1 cellular context compared by ENCODE assay signal in the genomic region with DNA sequence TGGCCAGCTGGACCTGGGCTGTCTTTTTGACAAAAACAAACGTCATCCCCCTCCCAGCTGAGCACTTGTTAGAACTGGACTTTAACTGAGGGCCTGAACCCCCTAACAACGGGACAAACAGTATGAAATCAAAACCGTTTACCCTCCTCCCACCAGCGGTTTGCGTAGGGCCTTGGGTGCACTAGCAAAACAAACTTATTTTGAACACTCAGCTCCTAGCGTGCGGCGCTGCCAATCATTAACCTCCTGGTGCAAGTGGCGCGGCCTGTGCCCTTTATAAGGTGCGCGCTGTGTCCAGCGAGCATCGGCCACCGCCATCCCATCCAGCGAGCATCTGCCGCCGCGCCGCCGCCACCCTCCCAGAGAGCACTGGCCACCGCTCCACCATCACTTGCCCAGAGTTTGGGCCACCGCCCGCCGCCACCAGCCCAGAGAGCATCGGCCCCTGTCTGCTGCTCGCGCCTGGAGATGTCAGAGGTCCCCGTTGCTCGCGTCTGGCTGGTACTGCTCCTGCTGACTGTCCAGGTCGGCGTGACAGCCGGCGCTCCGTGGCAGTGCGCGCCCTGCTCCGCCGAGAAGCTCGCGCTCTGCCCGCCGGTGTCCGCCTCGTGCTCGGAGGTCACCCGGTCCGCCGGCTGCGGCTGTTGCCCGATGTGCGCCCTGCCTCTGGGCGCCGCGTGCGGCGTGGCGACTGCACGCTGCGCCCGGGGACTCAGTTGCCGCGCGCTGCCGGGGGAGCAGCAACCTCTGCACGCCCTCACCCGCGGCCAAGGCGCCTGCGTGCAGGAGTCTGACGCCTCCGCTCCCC.
TF ChIP-seq lines count a peak whose summit lies in the region.

A gene (plus strand): TSS at position 304 of the 808 bp plus-strand sequence. CDS start 165 bp downstream, at position 469.

TF ChIP-seq in HepG2, 621 proteins besides CTCF, POLR2A, EP300 and RAD21 (continued from another document and continues in another):
- TF ChIP-seq, protein P1, sequence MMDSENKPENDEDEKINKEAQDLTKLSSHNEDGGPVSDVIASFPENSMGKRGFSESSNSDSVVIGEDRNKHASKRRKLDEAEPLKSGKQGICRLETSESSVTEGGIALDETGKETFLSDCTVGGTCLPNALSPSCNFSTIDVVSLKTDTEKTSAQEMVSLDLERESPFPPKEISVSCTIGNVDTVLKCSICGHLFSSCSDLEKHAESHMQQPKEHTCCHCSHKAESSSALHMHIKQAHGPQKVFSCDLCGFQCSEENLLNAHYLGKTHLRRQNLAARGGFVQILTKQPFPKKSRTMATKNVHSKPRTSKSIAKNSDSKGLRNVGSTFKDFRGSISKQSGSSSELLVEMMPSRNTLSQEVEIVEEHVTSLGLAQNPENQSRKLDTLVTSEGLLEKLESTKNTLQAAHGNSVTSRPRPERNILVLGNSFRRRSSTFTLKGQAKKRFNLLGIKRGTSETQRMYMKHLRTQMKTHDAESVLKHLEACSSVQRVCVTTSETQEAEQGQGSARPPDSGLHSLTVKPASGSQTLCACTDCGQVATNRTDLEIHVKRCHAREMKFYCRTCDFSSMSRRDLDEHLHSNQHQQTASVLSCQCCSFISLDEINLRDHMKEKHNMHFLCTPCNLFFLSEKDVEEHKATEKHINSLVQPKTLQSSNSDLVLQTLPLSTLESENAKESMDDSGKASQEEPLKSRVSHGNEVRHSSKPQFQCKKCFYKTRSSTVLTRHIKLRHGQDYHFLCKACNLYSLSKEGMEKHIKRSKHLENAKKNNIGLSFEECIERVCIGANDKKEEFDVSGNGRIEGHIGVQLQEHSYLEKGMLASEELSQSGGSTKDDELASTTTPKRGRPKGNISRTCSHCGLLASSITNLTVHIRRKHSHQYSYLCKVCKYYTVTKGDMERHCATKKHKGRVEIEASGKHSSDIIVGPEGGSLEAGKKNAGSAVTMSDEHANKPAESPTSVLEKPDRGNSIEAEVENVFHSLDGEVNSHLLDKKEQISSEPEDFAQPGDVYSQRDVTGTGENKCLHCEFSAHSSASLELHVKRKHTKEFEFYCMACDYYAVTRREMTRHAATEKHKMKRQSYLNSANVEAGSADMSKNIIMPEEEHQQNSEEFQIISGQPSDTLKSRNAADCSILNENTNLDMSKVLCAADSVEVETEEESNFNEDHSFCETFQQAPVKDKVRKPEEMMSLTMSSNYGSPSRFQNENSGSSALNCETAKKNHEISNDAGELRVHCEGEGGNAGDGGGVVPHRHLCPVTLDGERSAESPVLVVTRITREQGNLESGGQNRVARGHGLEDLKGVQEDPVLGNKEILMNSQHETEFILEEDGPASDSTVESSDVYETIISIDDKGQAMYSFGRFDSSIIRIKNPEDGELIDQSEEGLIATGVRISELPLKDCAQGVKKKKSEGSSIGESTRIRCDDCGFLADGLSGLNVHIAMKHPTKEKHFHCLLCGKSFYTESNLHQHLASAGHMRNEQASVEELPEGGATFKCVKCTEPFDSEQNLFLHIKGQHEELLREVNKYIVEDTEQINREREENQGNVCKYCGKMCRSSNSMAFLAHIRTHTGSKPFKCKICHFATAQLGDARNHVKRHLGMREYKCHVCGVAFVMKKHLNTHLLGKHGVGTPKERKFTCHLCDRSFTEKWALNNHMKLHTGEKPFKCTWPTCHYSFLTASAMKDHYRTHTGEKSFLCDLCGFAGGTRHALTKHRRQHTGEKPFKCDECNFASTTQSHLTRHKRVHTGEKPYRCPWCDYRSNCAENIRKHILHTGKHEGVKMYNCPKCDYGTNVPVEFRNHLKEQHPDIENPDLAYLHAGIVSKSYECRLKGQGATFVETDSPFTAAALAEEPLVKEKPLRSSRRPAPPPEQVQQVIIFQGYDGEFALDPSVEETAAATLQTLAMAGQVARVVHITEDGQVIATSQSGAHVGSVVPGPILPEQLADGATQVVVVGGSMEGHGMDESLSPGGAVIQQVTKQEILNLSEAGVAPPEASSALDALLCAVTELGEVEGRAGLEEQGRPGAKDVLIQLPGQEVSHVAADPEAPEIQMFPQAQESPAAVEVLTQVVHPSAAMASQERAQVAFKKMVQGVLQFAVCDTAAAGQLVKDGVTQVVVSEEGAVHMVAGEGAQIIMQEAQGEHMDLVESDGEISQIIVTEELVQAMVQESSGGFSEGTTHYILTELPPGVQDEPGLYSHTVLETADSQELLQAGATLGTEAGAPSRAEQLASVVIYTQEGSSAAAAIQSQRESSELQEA (CRISPR knock-in tag; IDR thresholded peaks at IDR 0.05; ENCODE audit: not compliant biosample characterization), result no peak
- peak; percentile 92 for TF ChIP-seq ZNF567 (CRISPR knock-in tag; IDR thresholded peaks at IDR 0.05; ENCODE audit: borderline replicate concordance)
- TF ChIP-seq, protein P2, sequence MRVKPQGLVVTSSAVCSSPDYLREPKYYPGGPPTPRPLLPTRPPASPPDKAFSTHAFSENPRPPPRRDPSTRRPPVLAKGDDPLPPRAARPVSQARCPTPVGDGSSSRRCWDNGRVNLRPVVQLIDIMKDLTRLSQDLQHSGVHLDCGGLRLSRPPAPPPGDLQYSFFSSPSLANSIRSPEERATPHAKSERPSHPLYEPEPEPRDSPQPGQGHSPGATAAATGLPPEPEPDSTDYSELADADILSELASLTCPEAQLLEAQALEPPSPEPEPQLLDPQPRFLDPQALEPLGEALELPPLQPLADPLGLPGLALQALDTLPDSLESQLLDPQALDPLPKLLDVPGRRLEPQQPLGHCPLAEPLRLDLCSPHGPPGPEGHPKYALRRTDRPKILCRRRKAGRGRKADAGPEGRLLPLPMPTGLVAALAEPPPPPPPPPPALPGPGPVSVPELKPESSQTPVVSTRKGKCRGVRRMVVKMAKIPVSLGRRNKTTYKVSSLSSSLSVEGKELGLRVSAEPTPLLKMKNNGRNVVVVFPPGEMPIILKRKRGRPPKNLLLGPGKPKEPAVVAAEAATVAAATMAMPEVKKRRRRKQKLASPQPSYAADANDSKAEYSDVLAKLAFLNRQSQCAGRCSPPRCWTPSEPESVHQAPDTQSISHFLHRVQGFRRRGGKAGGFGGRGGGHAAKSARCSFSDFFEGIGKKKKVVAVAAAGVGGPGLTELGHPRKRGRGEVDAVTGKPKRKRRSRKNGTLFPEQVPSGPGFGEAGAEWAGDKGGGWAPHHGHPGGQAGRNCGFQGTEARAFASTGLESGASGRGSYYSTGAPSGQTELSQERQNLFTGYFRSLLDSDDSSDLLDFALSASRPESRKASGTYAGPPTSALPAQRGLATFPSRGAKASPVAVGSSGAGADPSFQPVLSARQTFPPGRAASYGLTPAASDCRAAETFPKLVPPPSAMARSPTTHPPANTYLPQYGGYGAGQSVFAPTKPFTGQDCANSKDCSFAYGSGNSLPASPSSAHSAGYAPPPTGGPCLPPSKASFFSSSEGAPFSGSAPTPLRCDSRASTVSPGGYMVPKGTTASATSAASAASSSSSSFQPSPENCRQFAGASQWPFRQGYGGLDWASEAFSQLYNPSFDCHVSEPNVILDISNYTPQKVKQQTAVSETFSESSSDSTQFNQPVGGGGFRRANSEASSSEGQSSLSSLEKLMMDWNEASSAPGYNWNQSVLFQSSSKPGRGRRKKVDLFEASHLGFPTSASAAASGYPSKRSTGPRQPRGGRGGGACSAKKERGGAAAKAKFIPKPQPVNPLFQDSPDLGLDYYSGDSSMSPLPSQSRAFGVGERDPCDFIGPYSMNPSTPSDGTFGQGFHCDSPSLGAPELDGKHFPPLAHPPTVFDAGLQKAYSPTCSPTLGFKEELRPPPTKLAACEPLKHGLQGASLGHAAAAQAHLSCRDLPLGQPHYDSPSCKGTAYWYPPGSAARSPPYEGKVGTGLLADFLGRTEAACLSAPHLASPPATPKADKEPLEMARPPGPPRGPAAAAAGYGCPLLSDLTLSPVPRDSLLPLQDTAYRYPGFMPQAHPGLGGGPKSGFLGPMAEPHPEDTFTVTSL (CRISPR knock-in tag; IDR thresholded peaks at IDR 0.05; ENCODE audit: borderline replicate concordance), result peak; percentile 28
- peak; percentile 75 for TF ChIP-seq ZNF335 (CRISPR knock-in tag; IDR thresholded peaks at IDR 0.05)
- peak; percentile 76 for TF ChIP-seq FOXA3 (CRISPR knock-in tag; IDR thresholded peaks at IDR 0.05)
- TF ChIP-seq, protein P3, sequence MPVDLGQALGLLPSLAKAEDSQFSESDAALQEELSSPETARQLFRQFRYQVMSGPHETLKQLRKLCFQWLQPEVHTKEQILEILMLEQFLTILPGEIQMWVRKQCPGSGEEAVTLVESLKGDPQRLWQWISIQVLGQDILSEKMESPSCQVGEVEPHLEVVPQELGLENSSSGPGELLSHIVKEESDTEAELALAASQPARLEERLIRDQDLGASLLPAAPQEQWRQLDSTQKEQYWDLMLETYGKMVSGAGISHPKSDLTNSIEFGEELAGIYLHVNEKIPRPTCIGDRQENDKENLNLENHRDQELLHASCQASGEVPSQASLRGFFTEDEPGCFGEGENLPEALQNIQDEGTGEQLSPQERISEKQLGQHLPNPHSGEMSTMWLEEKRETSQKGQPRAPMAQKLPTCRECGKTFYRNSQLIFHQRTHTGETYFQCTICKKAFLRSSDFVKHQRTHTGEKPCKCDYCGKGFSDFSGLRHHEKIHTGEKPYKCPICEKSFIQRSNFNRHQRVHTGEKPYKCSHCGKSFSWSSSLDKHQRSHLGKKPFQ (CRISPR knock-in tag; IDR thresholded peaks at IDR 0.05; ENCODE audit: insufficient replicate concordance), result peak; percentile 92
- TF ChIP-seq MIXL1 (CRISPR knock-in tag; IDR thresholded peaks at IDR 0.05), result peak; percentile 80
- TF ChIP-seq PHF21A (CRISPR knock-in tag; IDR thresholded peaks at IDR 0.05), result peak; percentile 95
- peak; percentile 72; the same call in 1 of the 2 replicates for TF ChIP-seq JUNB (CRISPR knock-in tag; IDR thresholded peaks at IDR 0.05; ENCODE audit: borderline replicate concordance)
- TF ChIP-seq ZNF879 (CRISPR knock-in tag; IDR thresholded peaks at IDR 0.05), result peak; percentile 85
- TF ChIP-seq, protein P4, sequence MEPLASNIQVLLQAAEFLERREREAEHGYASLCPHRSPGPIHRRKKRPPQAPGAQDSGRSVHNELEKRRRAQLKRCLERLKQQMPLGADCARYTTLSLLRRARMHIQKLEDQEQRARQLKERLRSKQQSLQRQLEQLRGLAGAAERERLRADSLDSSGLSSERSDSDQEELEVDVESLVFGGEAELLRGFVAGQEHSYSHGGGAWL (CRISPR knock-in tag; IDR thresholded peaks at IDR 0.05), result peak; percentile 89
- TF ChIP-seq PTBP1 (IDR thresholded peaks at IDR 0.05; ENCODE audit: low read depth, low read length, poor library complexity, severe bottlenecking), result no peak
- TF ChIP-seq SMYD3 (CRISPR knock-in tag; IDR thresholded peaks at IDR 0.05), result peak; percentile 85; the same call in 1 of the 2 replicates
- peak; percentile 87 for TF ChIP-seq HOXA3 (CRISPR knock-in tag; IDR thresholded peaks at IDR 0.05)
- TF ChIP-seq ZFP36L1 (CRISPR knock-in tag; IDR thresholded peaks at IDR 0.05), result peak; percentile 84
- TF ChIP-seq PHB2 (IDR thresholded peaks at IDR 0.05; ENCODE audit: partially characterized antibody), result no peak
- TF ChIP-seq, protein P5, sequence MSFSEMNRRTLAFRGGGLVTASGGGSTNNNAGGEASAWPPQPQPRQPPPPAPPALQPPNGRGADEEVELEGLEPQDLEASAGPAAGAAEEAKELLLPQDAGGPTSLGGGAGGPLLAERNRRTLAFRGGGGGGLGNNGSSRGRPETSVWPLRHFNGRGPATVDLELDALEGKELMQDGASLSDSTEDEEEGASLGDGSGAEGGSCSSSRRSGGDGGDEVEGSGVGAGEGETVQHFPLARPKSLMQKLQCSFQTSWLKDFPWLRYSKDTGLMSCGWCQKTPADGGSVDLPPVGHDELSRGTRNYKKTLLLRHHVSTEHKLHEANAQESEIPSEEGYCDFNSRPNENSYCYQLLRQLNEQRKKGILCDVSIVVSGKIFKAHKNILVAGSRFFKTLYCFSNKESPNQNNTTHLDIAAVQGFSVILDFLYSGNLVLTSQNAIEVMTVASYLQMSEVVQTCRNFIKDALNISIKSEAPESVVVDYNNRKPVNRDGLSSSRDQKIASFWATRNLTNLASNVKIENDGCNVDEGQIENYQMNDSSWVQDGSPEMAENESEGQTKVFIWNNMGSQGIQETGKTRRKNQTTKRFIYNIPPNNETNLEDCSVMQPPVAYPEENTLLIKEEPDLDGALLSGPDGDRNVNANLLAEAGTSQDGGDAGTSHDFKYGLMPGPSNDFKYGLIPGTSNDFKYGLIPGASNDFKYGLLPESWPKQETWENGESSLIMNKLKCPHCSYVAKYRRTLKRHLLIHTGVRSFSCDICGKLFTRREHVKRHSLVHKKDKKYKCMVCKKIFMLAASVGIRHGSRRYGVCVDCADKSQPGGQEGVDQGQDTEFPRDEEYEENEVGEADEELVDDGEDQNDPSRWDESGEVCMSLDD (CRISPR knock-in tag; IDR thresholded peaks at IDR 0.05; ENCODE audit: borderline replicate concordance), result peak; percentile 83
- TF ChIP-seq SP4 (CRISPR knock-in tag; IDR thresholded peaks at IDR 0.05), result peak; percentile 83
- TF ChIP-seq, protein P6, sequence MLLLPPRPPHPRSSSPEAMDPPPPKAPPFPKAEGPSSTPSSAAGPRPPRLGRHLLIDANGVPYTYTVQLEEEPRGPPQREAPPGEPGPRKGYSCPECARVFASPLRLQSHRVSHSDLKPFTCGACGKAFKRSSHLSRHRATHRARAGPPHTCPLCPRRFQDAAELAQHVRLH (CRISPR knock-in tag; IDR thresholded peaks at IDR 0.05; ENCODE audit: borderline replicate concordance, low read depth), result no peak
- TF ChIP-seq ZNF496 (CRISPR knock-in tag; IDR thresholded peaks at IDR 0.05; ENCODE audit: insufficient replicate concordance), result no peak
- peak; percentile 43; the same call in 1 of the 2 replicates for TF ChIP-seq KMT2B (CRISPR knock-in tag; IDR thresholded peaks at IDR 0.05)
- peak; percentile 95 for TF ChIP-seq BRCA1 (CRISPR knock-in tag; IDR thresholded peaks at IDR 0.05)
- TF ChIP-seq ZNF160 (CRISPR knock-in tag; IDR thresholded peaks at IDR 0.05), result peak; percentile 96
- peak; percentile 63; the same call in 1 of the 2 replicates for TF ChIP-seq ZBTB21 (CRISPR knock-in tag; IDR thresholded peaks at IDR 0.05)
- TF ChIP-seq ARNT2 (CRISPR knock-in tag; IDR thresholded peaks at IDR 0.05; ENCODE audit: low read depth), result peak; percentile 85
- TF ChIP-seq, protein P7, sequence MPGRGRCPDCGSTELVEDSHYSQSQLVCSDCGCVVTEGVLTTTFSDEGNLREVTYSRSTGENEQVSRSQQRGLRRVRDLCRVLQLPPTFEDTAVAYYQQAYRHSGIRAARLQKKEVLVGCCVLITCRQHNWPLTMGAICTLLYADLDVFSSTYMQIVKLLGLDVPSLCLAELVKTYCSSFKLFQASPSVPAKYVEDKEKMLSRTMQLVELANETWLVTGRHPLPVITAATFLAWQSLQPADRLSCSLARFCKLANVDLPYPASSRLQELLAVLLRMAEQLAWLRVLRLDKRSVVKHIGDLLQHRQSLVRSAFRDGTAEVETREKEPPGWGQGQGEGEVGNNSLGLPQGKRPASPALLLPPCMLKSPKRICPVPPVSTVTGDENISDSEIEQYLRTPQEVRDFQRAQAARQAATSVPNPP (CRISPR knock-in tag; IDR thresholded peaks at IDR 0.05), result no peak
- TF ChIP-seq ZNF564 (CRISPR knock-in tag; IDR thresholded peaks at IDR 0.05), result peak; percentile 95; the same call in 1 of the 2 replicates
- no peak; the same call in 1 of the 2 replicates for TF ChIP-seq KDM5A (IDR thresholded peaks at IDR 0.05; ENCODE audit: borderline replicate concordance, low read length)
- TF ChIP-seq XBP1 (CRISPR knock-in tag; IDR thresholded peaks at IDR 0.05), result 0 out of 2 replicates have a peak, but pooled peaks have one; percentile 70
- peak; percentile 91 for TF ChIP-seq KDM5B (CRISPR knock-in tag; IDR thresholded peaks at IDR 0.05; ENCODE audit: borderline replicate concordance)
- TF ChIP-seq ZNF850 (CRISPR knock-in tag; conservative IDR thresholded peaks at IDR 0.05), result peak; percentile 85; the same call in 1 of the 2 replicates
- TF ChIP-seq ZNF766 (CRISPR knock-in tag; IDR thresholded peaks at IDR 0.05; ENCODE audit: borderline replicate concordance), result peak; percentile 92
- TF ChIP-seq ETV5 (CRISPR knock-in tag; IDR thresholded peaks at IDR 0.05; ENCODE audit: borderline replicate concordance), result peak; percentile 46; the same call in 1 of the 2 replicates
